In the genomic region with DNA sequence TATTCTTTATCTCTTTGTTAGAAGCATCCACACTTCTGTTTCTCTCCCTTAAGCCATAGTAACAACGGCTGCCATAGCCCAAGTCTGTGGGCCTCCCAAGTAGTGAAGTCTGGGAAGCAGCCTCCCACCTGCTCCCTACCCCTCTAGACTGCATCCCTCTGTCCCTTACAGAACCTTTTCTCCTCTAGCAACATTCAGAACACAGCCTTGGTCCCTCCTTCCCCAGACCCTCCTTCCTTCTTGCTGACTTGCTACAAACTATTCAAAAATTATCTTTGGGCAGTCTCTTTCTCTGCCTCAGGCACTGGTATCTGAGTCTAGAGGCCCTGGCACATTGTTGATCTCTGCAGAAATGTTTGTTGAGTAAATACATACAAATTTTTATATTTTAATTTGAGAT, we compare ENCODE assay signal across 30 cellular contexts. TPM values are rescaled to one million over a fixed set of nuclear protein-coding genes. Genes with fewer than 3 reads are reported as not detected.
DNase-seq lines count a peak whose midpoint lies in the region; ATAC-seq and TF ChIP-seq lines count a peak whose summit lies in the region.
"Had no signal": no experiment of that assay in that cellular context is flagged by ENCODE, and none has a peak within 500 bp of the region (broad histone marks: within the 10 kb centered on the region; RNA-seq: fewer than 3 reads in every experiment).

No MANE protein-coding gene starts in this region.

- no peak overlapping the region for H3K4me3 ChIP-seq in left ventricle myocardium inferior
- H3K4me3 ChIP-seq: cardiac muscle cell, gastroesophageal sphincter, GM23248, sigmoid colon, SJSA1, upper lobe of right lung had no signal

- H3K4me3 Mint-ChIP-seq in natural killer cell (peak overlapping the region; percentile 62), mesothelial cell of epicardium (peak overlapping the region; percentile 5)
- no peak overlapping the region for H3K4me3 Mint-ChIP-seq in natural killer cell treated with Interleukin-12 subunit alpha and Interleukin-12 subunit beta and Interleukin-15 and Interleukin-18, amount 100 ng/mL, for 72 hours
- H3K4me3 Mint-ChIP-seq: stimulated activated memory B cell treated with anti-CD40 and anti-IgM and Interleukin-4, amounts not matched to agents 10 μg/mL and 1 μg/mL and 100 μg/mL, for 72 hours; T-helper 1 cell treated with Interleukin-12 subunit alpha and Interleukin-12 subunit beta and Interleukin-4 antibody, amounts not matched to agents 30 μg/mL and 1 μg/mL, for 36 hours had no signal

- peaks cover 51% of the 10 kb centered on the region for H3K4me1 ChIP-seq in left ventricle myocardium inferior

- H3K4me1 Mint-ChIP-seq in natural killer cell = peaks cover 13 to 30% of the 10 kb centered on the region in 2 donors
- peaks cover 11 to 17% of the 10 kb centered on the region in 2 donors for H3K4me1 Mint-ChIP-seq in natural killer cell treated with Interleukin-12 subunit alpha and Interleukin-12 subunit beta and Interleukin-15 and Interleukin-18, amount 100 ng/mL, for 72 hours (ENCODE audit: low read depth in 2 of 2)
- H3K4me1 Mint-ChIP-seq in mesothelial cell of epicardium = peaks cover 38% of the 10 kb centered on the region

- no peaks in the 10 kb centered on the region for H3K27me3 ChIP-seq in left ventricle myocardium inferior (ENCODE audit: low read depth)
- H3K27me3 ChIP-seq: cardiac muscle cell, gastroesophageal sphincter, sigmoid colon, SJSA1, upper lobe of right lung had no signal

- TF ChIP-seq CTCF in natural killer cell (IDR thresholded peaks at IDR 0.05) = no peak
- no peak for TF ChIP-seq CTCF in VCaP (conservative IDR thresholded peaks at IDR 0.05)
- no peak for TF ChIP-seq CTCF in mesothelial cell of epicardium (IDR thresholded peaks at IDR 0.05; ENCODE audit: unreplicated experiment)
- TF ChIP-seq CTCF in left ventricle myocardium inferior (IDR thresholded peaks at IDR 0.05; ENCODE audit: borderline replicate concordance) = no peak

- no peak for ATAC-seq in natural killer cell
- ATAC-seq in natural killer cell treated with Interleukin-12 subunit alpha and Interleukin-12 subunit beta and Interleukin-15 and Interleukin-18, amount 100 ng/mL, for 72 hours = no peak
- ATAC-seq: activated CD4-positive, alpha-beta T cell treated with anti-CD3 and anti-CD28 coated beads for 36 hours; activated naive CD4-positive, alpha-beta T cell treated with anti-CD3 and anti-CD28 coated beads, Interleukin-2, amount 50 U/mL, for 72 hours; gastroesophageal sphincter; HepG2; stimulated activated memory B cell treated with anti-CD40 and anti-IgM and Interleukin-4, amounts not matched to agents 10 μg/mL and 1 μg/mL and 100 μg/mL, for 72 hours; upper lobe of right lung had no signal

- intact Hi-C loops in natural killer cell (cut with micrococcal nuclease) = no loop called here
- intact Hi-C loops in left ventricle myocardium inferior (cut with micrococcal nuclease) = no loop called here

- no peaks in the 10 kb centered on the region for H3K36me3 Mint-ChIP-seq in natural killer cell
- H3K36me3 Mint-ChIP-seq in natural killer cell treated with Interleukin-12 subunit alpha and Interleukin-12 subunit beta and Interleukin-15 and Interleukin-18, amount 100 ng/mL, for 72 hours = peaks cover 13% of the 10 kb centered on the region
- H3K36me3 Mint-ChIP-seq in mesothelial cell of epicardium = peaks cover 2% of the 10 kb centered on the region

- H3K27me3 Mint-ChIP-seq in natural killer cell (ENCODE audit: low read depth in 2 of 2) (peaks cover 0 to 2% of the 10 kb centered on the region in 2 donors), mesothelial cell of epicardium (ENCODE audit: low read depth) (no peaks in the 10 kb centered on the region)
- H3K27me3 Mint-ChIP-seq in natural killer cell treated with Interleukin-12 subunit alpha and Interleukin-12 subunit beta and Interleukin-15 and Interleukin-18, amount 100 ng/mL, for 72 hours = no peaks in the 10 kb centered on the region
- H3K27me3 Mint-ChIP-seq: activated CD4-positive, alpha-beta T cell treated with anti-CD3 and anti-CD28 coated beads for 36 hours had no signal

- DNase-seq in natural killer cell (no peak), mesothelial cell of epicardium (ENCODE audit: low spot score in 2 of 2, unreplicated experiment in 2 of 2) (no peak), NOMO-1 treated with dmso at 0.1 percent for 144 hours (lab: John Stamatoyannopoulos, UW; ENCODE audit: unreplicated experiment) (no peak), putamen (ENCODE audit: low spot score) (no peak), dermis blood vessel endothelial cell (no peak), left ventricle myocardium inferior (no peak)
- DNase-seq in natural killer cell treated with Interleukin-12 subunit alpha and Interleukin-12 subunit beta and Interleukin-15 and Interleukin-18, amount 100 ng/mL, for 72 hours (ENCODE audit: low spot score) = no peak
- DNase-seq: activated CD4-positive, alpha-beta T cell treated with anti-CD3 and anti-CD28 coated beads for 36 hours; anterior cingulate cortex; cortex of kidney; GM23248; hypothalamus; Kasumi-1; NCI-H1436; NCI-H2107; NCI-H774; posterior cingulate gyrus; sigmoid colon; stimulated activated CD4-positive, alpha-beta T cell treated with anti-CD3 and anti-CD28 coated beads, Interleukin-4, amount 100 ng/mL, for 4 hours; substantia nigra; upper lobe of right lung had no signal

- H3K9me3 Mint-ChIP-seq in natural killer cell (no peaks in the 10 kb centered on the region), mesothelial cell of epicardium (no peaks in the 10 kb centered on the region)
- H3K9me3 Mint-ChIP-seq in natural killer cell treated with Interleukin-12 subunit alpha and Interleukin-12 subunit beta and Interleukin-15 and Interleukin-18, amount 100 ng/mL, for 72 hours = no peaks in the 10 kb centered on the region
- H3K9me3 Mint-ChIP-seq: activated naive CD4-positive, alpha-beta T cell treated with anti-CD3 and anti-CD28 coated beads, Interleukin-2, amount 50 U/mL, for 72 hours; stimulated activated memory B cell treated with anti-CD40 and anti-IgM and Interleukin-4, amounts not matched to agents 10 μg/mL and 1 μg/mL and 100 μg/mL, for 72 hours; T-helper 1 cell treated with Interleukin-12 subunit alpha and Interleukin-12 subunit beta and Interleukin-4 antibody, amounts not matched to agents 30 μg/mL and 1 μg/mL, for 36 hours had no signal

- H3K27ac Mint-ChIP-seq in natural killer cell = no peak overlapping the region
- H3K27ac Mint-ChIP-seq in natural killer cell treated with Interleukin-12 subunit alpha and Interleukin-12 subunit beta and Interleukin-15 and Interleukin-18, amount 100 ng/mL, for 72 hours = no peak overlapping the region
- H3K27ac Mint-ChIP-seq in mesothelial cell of epicardium = peak overlapping the region; percentile 68
- H3K27ac Mint-ChIP-seq: activated CD4-positive, alpha-beta T cell treated with anti-CD3 and anti-CD28 coated beads for 36 hours; activated naive CD4-positive, alpha-beta T cell treated with anti-CD3 and anti-CD28 coated beads, Interleukin-2, amount 50 U/mL, for 72 hours; stimulated activated memory B cell treated with anti-CD40 and anti-IgM and Interleukin-4, amounts not matched to agents 10 μg/mL and 1 μg/mL and 100 μg/mL, for 72 hours had no signal

- H3K36me3 ChIP-seq in left ventricle myocardium inferior = no peaks in the 10 kb centered on the region
- H3K36me3 ChIP-seq: cardiac muscle cell, sigmoid colon had no signal

- H3K9me3 ChIP-seq in left ventricle myocardium inferior (replicated peaks) = no peaks in the 10 kb centered on the region
- H3K9me3 ChIP-seq: gastroesophageal sphincter, sigmoid colon, SJSA1, upper lobe of right lung had no signal

- peak overlapping the region; percentile 97 for H3K27ac ChIP-seq in VCaP
- no peak overlapping the region for H3K27ac ChIP-seq in left ventricle myocardium inferior (replicated peaks)
- H3K27ac ChIP-seq: C4-2B, cardiac muscle cell, gastroesophageal sphincter, GM23248, sigmoid colon, SJSA1, upper lobe of right lung had no signal

RNA-seq across cellular contexts. Expression of gene NYAP1, which starts 2.3 kb away (rescaled TPM):
- total RNA-seq in natural killer cell = under 1 TPM in 2 of 3 donors, not detected in 1; 0.12 to 0.13 TPM
- not detected for total RNA-seq in natural killer cell treated with Interleukin-12 subunit alpha and Interleukin-12 subunit beta and Interleukin-15 and Interleukin-18, amount 100 ng/mL, for 72 hours
- total RNA-seq in mesothelial cell of epicardium = 8.2 to 8.5 TPM (median 8.4 TPM) in 3 replicates
- 4.3 and 5.4 TPM in 2 replicates for total RNA-seq in dermis blood vessel endothelial cell
- total RNA-seq in left ventricle myocardium inferior = 0.38 TPM
- total RNA-seq: GM23248 had no signal

RNA-seq across cellular contexts. Expression of gene TSC22D4, which starts 2.5 kb away (rescaled TPM):
- total RNA-seq in natural killer cell = 100 to 1,000 TPM; 140 to 173 (median 168) TPM
- 100 to 1,000 TPM; 129 to 134 TPM for total RNA-seq in natural killer cell treated with Interleukin-12 subunit alpha and Interleukin-12 subunit beta and Interleukin-15 and Interleukin-18, amount 100 ng/mL, for 72 hours
- total RNA-seq in mesothelial cell of epicardium = 50.5 to 52.7 TPM (median 52.4 TPM) in 3 replicates
- 32.3 and 44.2 TPM in 2 replicates for total RNA-seq in dermis blood vessel endothelial cell
- 47.5 TPM for total RNA-seq in left ventricle myocardium inferior

RNA-seq across cellular contexts. Expression of gene SPACDR, which starts 17.4 kb away (rescaled TPM):
- 1 to 10 TPM; 2.3 to 4.1 (median 3.9) TPM for total RNA-seq in natural killer cell
- total RNA-seq in natural killer cell treated with Interleukin-12 subunit alpha and Interleukin-12 subunit beta and Interleukin-15 and Interleukin-18, amount 100 ng/mL, for 72 hours = 1 to 10 TPM; 2.4 to 4.2 TPM
- 2.0 to 3.6 TPM (median 3.3 TPM) in 3 replicates for total RNA-seq in mesothelial cell of epicardium
- total RNA-seq in dermis blood vessel endothelial cell = 0.34 and 0.93 TPM in 2 replicates
- 0.88 TPM for total RNA-seq in left ventricle myocardium inferior
- total RNA-seq: GM23248, HepG2 had no signal

RNA-seq across cellular contexts. Expression of gene PPP1R35, which starts 45.2 kb away (rescaled TPM):
- 10 to 100 TPM; 41.0 to 45.1 (median 44.7) TPM for total RNA-seq in natural killer cell
- 10 to 100 TPM; 54.5 to 57.0 TPM for total RNA-seq in natural killer cell treated with Interleukin-12 subunit alpha and Interleukin-12 subunit beta and Interleukin-15 and Interleukin-18, amount 100 ng/mL, for 72 hours
- 25.7 to 29.3 TPM (median 26.6 TPM) in 3 replicates for total RNA-seq in mesothelial cell of epicardium
- 19.3 and 28.1 TPM in 2 replicates for total RNA-seq in dermis blood vessel endothelial cell
- total RNA-seq in left ventricle myocardium inferior = 10.8 TPM

RNA-seq across cellular contexts. Expression of gene MEPCE, which starts 51.8 kb away (rescaled TPM):
- total RNA-seq in natural killer cell (10 to 100 TPM; 48.1 to 54.9 (median 54.1) TPM), mesothelial cell of epicardium (34.7 to 38.5 TPM (median 38.4 TPM) in 3 replicates), dermis blood vessel endothelial cell (54.3 and 56.5 TPM in 2 replicates), left ventricle myocardium inferior (23.6 TPM)
- 10 to 100 TPM; 44.0 to 60.5 TPM for total RNA-seq in natural killer cell treated with Interleukin-12 subunit alpha and Interleukin-12 subunit beta and Interleukin-15 and Interleukin-18, amount 100 ng/mL, for 72 hours
